ENCODE assay signal across 15 cellular contexts in genomic region chrY:2883561-2883960, GRCh38. TPM values are rescaled to one million over a fixed set of nuclear protein-coding genes. Genes with fewer than 3 reads are reported as not detected.
A peak's percentile ranks its signal among the peaks of the same experiment; 100 is the strongest.
DNase-seq lines count a peak whose midpoint lies in the region; ATAC-seq and TF ChIP-seq lines count a peak whose summit lies in the region.
"Had no signal": no experiment of that assay in that cellular context is flagged by ENCODE, and none has a peak within 500 bp of the region (broad histone marks: within the 10 kb centered on the region; RNA-seq: fewer than 3 reads in every experiment).

No MANE protein-coding gene starts in this region.

- intact Hi-C loops in natural killer cell (cut with micrococcal nuclease) (no loop called here), Right ventricle myocardium inferior (cut with DNase I) (no loop called here)

- peaks cover 0 to 13% of the 10 kb centered on the region in 2 donors for H3K4me1 Mint-ChIP-seq in natural killer cell

- no peak for ATAC-seq in GM21723 (IDR thresholded peaks at IDR 0.05; ENCODE audit: unreplicated experiment)
- no peak for ATAC-seq in natural killer cell
- ATAC-seq in Right ventricle myocardium inferior = no peak
- ATAC-seq: GM23338 had no signal

- peaks cover 0 to 5% of the 10 kb centered on the region in 2 donors for H3K27me3 Mint-ChIP-seq in natural killer cell (ENCODE audit: low read depth in 2 of 2)
- H3K27me3 Mint-ChIP-seq: CD8-positive, alpha-beta memory T cell had no signal

- no peaks in the 10 kb centered on the region for H3K36me3 Mint-ChIP-seq in natural killer cell
- H3K36me3 Mint-ChIP-seq: CD8-positive, alpha-beta memory T cell had no signal

- no peak overlapping the region for H3K27ac Mint-ChIP-seq in natural killer cell
- H3K27ac Mint-ChIP-seq: CD8-positive, alpha-beta memory T cell; GM23338 had no signal

- no peak overlapping the region for H3K4me3 ChIP-seq in fibroblast of pulmonary artery (replicated peaks; ENCODE audit: low read depth, low read length)
- H3K4me3 ChIP-seq: BLaER1, GM23338 had no signal

- no peak overlapping the region for H3K4me3 Mint-ChIP-seq in natural killer cell
- H3K4me3 Mint-ChIP-seq: CD8-positive, alpha-beta memory T cell; GM23338 had no signal

- TF ChIP-seq CTCF in fibroblast of pulmonary artery (IDR thresholded peaks at IDR 0.05; ENCODE audit: low read length, missing control alignments) (no peak), natural killer cell (IDR thresholded peaks at IDR 0.05) (no peak)

- no peaks in the 10 kb centered on the region for H3K9me3 Mint-ChIP-seq in natural killer cell
- H3K9me3 Mint-ChIP-seq: CD8-positive, alpha-beta memory T cell; GM23338 had no signal

- peak; percentile 20 for DNase-seq in GM03348 (ENCODE audit: low spot score)
- peak; percentile 79 for DNase-seq in amniotic epithelial cell (ENCODE audit: low read depth)
- peak; percentile 59 for DNase-seq in fibroblast of pulmonary artery (ENCODE audit: low read depth)
- no peak for DNase-seq in natural killer cell
- no peak for DNase-seq in Right ventricle myocardium inferior (ENCODE audit: missing footprints)
- no peak for DNase-seq in NCI-H2029 treated with DMSO at 0.1 percent for 48 hours (lab: John Stamatoyannopoulos, UW)
- DNase-seq: AML-193; Caco-2; CD8-positive, alpha-beta memory T cell; DND-41; GDM1; H7 had no signal

RNA-seq across cellular contexts. Expression of gene RPS4Y1, which starts 42.2 kb away (rescaled TPM):
- total RNA-seq in natural killer cell = 100 to 1,000 TPM in 2 of 3 donors, not detected in 1; 231 to 240 TPM
- 194 TPM for total RNA-seq in Right ventricle myocardium inferior
- total RNA-seq: Caco-2, H7 had no signal

RNA-seq across cellular contexts. Expression of gene ZFY, which starts 51.6 kb away (rescaled TPM):
- total RNA-seq in natural killer cell (10 to 100 TPM in 2 of 3 donors, not detected in 1; 29.7 to 31.4 TPM), Right ventricle myocardium inferior (12.2 TPM)
- total RNA-seq: Caco-2, H7 had no signal

Comparison
In these comparisons a context has a peak if more than half of its experiments do, and no peak if none do; other contexts are left out.
1. DNase-seq: peak in GM03348 (single experiment), amniotic epithelial cell (single experiment) and fibroblast of pulmonary artery (single experiment); none in natural killer cell (single experiment), Right ventricle myocardium inferior (single experiment) and NCI-H2029 treated with DMSO at 0.1 percent for 48 hours (single experiment).